Comparison of ENCODE assay signal across 27 cellular contexts in the genomic region with DNA sequence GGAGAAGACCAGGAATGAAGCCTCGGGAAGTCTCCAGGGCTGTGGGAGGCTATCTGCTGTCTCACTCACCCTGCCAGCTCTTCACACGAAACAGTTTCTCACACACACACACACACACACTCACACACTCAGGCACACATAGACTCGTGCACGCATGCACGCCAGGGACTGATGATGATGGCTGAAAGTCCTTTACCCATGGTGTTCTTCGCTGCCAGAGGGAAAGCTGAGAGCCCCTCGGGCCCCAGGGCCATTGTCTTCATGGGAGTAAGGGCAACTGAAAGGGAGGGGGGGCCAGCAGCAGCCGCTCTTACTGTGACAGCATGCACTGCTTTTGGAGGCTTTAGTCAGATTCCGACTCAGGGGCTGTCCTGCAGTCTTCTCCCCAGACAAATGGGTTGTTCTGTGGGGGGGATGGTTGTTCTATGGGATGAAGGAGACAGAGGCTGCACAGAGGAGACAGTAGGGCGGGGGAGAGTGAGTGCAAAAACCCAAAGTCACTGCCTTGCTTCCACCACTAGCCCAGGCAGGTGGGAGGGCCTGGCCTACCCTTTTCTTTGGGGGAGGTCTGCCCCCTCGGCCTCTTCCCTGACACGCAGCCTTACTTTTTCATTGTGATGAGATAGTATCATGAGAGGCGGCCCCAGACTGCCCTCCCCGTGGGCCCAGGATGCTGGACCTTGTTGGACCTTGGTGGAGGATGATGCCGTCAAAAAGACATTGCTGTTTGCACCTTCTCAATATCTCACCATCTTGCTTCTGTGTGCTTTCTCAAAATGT. TPM values are rescaled to one million over a fixed set of nuclear protein-coding genes. Genes with fewer than 3 reads are reported as not detected.
DNase-seq lines count a peak whose midpoint lies in the region; ATAC-seq and TF ChIP-seq lines count a peak whose summit lies in the region.
"Had no signal": no experiment of that assay in that cellular context is flagged by ENCODE, and none has a peak within 500 bp of the region (broad histone marks: within the 10 kb centered on the region; RNA-seq: fewer than 3 reads in every experiment).

No MANE protein-coding gene starts in this region.

- H3K9me3 ChIP-seq in T-helper 17 cell (ENCODE audit: control insufficient read depth, low read length, poor library complexity, severe bottlenecking) = no peaks in the 10 kb centered on the region
- H3K9me3 ChIP-seq: BLaER1 treated with 17β-estradiol and CSF1 and Interleukin-3, amounts not matched to agents 10 nM and 100 nM; Caco-2 had no signal

- peak; percentile 53 for DNase-seq in cardiac septum (ENCODE audit: low spot score)
- no peak for DNase-seq in Right ventricle myocardium inferior (ENCODE audit: missing footprints)
- DNase-seq in glutamatergic neuron = no peak
- peak; percentile 61 for DNase-seq in posterior vena cava (ENCODE audit: low spot score)
- DNase-seq in NCI-H774 (lab: John Stamatoyannopoulos, UW) = no peak
- no peak for DNase-seq in activated T-cell treated with anti-CD3 and anti-CD28 coated beads for 4 hours
- no peak for DNase-seq in T-helper 17 cell
- no peak for DNase-seq in kidney tubule cell (ENCODE audit: low spot score)
- DNase-seq: 8988T; Caco-2; CD4-positive, alpha-beta memory T cell; DMS 273 treated with DMSO at 0.1 percent for 48 hours; DMS79 treated with DMSO at 0.1 percent for 48 hours; GOT3; HFFc6; KBM-7; MM.1S; NCI-H1092 treated with DMSO at 0.1 percent for 48 hours; NCI-H1436 treated with DMSO at 0.1 percent for 48 hours; NCI-H2029; NCI-H2171 treated with DMSO at 0.1 percent for 48 hours; NCI-H524 treated with DMSO at 0.1 percent for 48 hours; PC-3; SHP77 had no signal

- no peak for ATAC-seq in Right ventricle myocardium inferior
- no peak for ATAC-seq in T-helper 17 cell
- ATAC-seq: HepG2, PC-3 had no signal

- H3K4me1 Mint-ChIP-seq in glutamatergic neuron (ENCODE audit: low read depth, unreplicated experiment) (peaks cover 7% of the 10 kb centered on the region), T-helper 17 cell (no peaks in the 10 kb centered on the region)
- H3K4me1 Mint-ChIP-seq: CD4-positive, alpha-beta memory T cell had no signal

- peaks cover 6% of the 10 kb centered on the region for H3K36me3 Mint-ChIP-seq in glutamatergic neuron (ENCODE audit: unreplicated experiment)
- H3K36me3 Mint-ChIP-seq in T-helper 17 cell (ENCODE audit: low read depth) = no peaks in the 10 kb centered on the region
- H3K36me3 Mint-ChIP-seq: CD4-positive, alpha-beta memory T cell had no signal

- peaks cover 10% of the 10 kb centered on the region for H3K9me3 Mint-ChIP-seq in glutamatergic neuron (ENCODE audit: unreplicated experiment)
- H3K9me3 Mint-ChIP-seq: HFFc6 had no signal

- no peak for TF ChIP-seq CTCF in glutamatergic neuron (IDR thresholded peaks at IDR 0.05; ENCODE audit: partially characterized antibody, unreplicated experiment)

- intact Hi-C loops in cardiac septum (cut with DNase I) = no loop called here
- intact Hi-C loops in Right ventricle myocardium inferior (cut with DNase I) = no loop called here
- intact Hi-C loops in posterior vena cava (cut with DNase I) = no loop called here

- H3K4me3 Mint-ChIP-seq in glutamatergic neuron (ENCODE audit: unreplicated experiment) (no peak overlapping the region), T-helper 17 cell (no peak overlapping the region)
- H3K4me3 Mint-ChIP-seq: CD4-positive, alpha-beta memory T cell; HFFc6 had no signal

- H3K27me3 Mint-ChIP-seq in glutamatergic neuron (ENCODE audit: unreplicated experiment) (peaks cover 3% of the 10 kb centered on the region), T-helper 17 cell (peaks cover 13% of the 10 kb centered on the region)

- H3K27ac Mint-ChIP-seq in glutamatergic neuron (ENCODE audit: unreplicated experiment) (peak overlapping the region; percentile 33), T-helper 17 cell (no peak overlapping the region)
- H3K27ac Mint-ChIP-seq: CD4-positive, alpha-beta memory T cell; HFFc6 had no signal

RNA-seq across cellular contexts. Expression of a gene that starts 29.0 kb away (rescaled TPM):
- 0.78 TPM for total RNA-seq in cardiac septum
- total RNA-seq in Right ventricle myocardium inferior = 1.4 TPM
- 11.0 TPM for total RNA-seq in glutamatergic neuron (ENCODE audit: unreplicated experiment)
- total RNA-seq in posterior vena cava = 1 to 10 TPM; 3.9 to 6.8 TPM
- total RNA-seq in T-helper 17 cell = not detected
- total RNA-seq: CD4-positive, alpha-beta memory T cell; HepG2; HFFc6; RPMI7951 had no signal

Comparison
In these comparisons a context has a peak if more than half of its experiments do, and no peak if none do; other contexts are left out.
1. DNase-seq: peak in cardiac septum (single experiment) and posterior vena cava (single experiment); none in Right ventricle myocardium inferior (single experiment), glutamatergic neuron (single experiment), NCI-H774 (single experiment), activated T-cell treated with anti-CD3 and anti-CD28 coated beads for 4 hours (single experiment), T-helper 17 cell (0 of 3) and kidney tubule cell (single experiment).